2 cellular contexts compared by ENCODE assay signal in genomic region chr2:164920430-164920829, GRCh38.
TF ChIP-seq lines count a peak whose summit lies in the region.

No MANE protein-coding gene starts in this region.

TF ChIP-seq in IMR-90, 13 proteins besides CTCF, POLR2A, EP300 and RAD21:
- TF ChIP-seq MAFK (IDR thresholded peaks at IDR 0.05; ENCODE audit: low read depth, low read length) (peak; percentile 48), MAZ (IDR thresholded peaks at IDR 0.05; ENCODE audit: borderline replicate concordance, low read depth, low read length) (no peak), FOS (IDR thresholded peaks at IDR 0.05; ENCODE audit: low read depth, low read length) (peak; percentile 87), CHD1 (IDR thresholded peaks at IDR 0.05; ENCODE audit: low read depth, low read length) (no peak), SMC3 (IDR thresholded peaks at IDR 0.05; ENCODE audit: low read depth, low read length) (no peak), RFX5 (IDR thresholded peaks at IDR 0.05; ENCODE audit: low read depth, low read length) (no peak), CEBPB (IDR thresholded peaks at IDR 0.05; ENCODE audit: low read depth, low read length) (peak; percentile 99), BHLHE40 (IDR thresholded peaks at IDR 0.05; ENCODE audit: low read depth, low read length) (no peak), USF2 (IDR thresholded peaks at IDR 0.05; ENCODE audit: low read depth, low read length) (no peak), RCOR1 (IDR thresholded peaks at IDR 0.05; ENCODE audit: insufficient replicate concordance, low read length) (peak; percentile 39), NFE2L2 (IDR thresholded peaks at IDR 0.05; ENCODE audit: low read depth, low read length) (no peak), MXI1 (IDR thresholded peaks at IDR 0.05; ENCODE audit: borderline replicate concordance, low read depth, low read length) (no peak)
- TF ChIP-seq, protein P1, sequence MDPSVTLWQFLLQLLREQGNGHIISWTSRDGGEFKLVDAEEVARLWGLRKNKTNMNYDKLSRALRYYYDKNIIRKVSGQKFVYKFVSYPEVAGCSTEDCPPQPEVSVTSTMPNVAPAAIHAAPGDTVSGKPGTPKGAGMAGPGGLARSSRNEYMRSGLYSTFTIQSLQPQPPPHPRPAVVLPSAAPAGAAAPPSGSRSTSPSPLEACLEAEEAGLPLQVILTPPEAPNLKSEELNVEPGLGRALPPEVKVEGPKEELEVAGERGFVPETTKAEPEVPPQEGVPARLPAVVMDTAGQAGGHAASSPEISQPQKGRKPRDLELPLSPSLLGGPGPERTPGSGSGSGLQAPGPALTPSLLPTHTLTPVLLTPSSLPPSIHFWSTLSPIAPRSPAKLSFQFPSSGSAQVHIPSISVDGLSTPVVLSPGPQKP (IDR thresholded peaks at IDR 0.05; ENCODE audit: borderline replicate concordance, low read depth, low read length) = no peak

TF ChIP-seq in HepG2, 621 proteins besides CTCF, POLR2A, EP300 and RAD21 (continues in another document):
- TF ChIP-seq NFE2L2 (IDR thresholded peaks at IDR 0.05; ENCODE audit: low read length) (0 out of 2 replicates have a peak, but pooled peaks have one; percentile 6), LCORL (IDR thresholded peaks at IDR 0.05) (no peak), LCORL (CRISPR knock-in tag; IDR thresholded peaks at IDR 0.05) (peak; percentile 74; the same call in 1 of the 2 replicates), GATAD2A (CRISPR knock-in tag; IDR thresholded peaks at IDR 0.05) (peak; percentile 73), MAFF (IDR thresholded peaks at IDR 0.05; ENCODE audit: low read depth, low read length) (0 out of 2 replicates have a peak, but pooled peaks have one; percentile 21), ZNF205 (CRISPR knock-in tag; IDR thresholded peaks at IDR 0.05) (0 out of 2 replicates have a peak, but pooled peaks have one; percentile 21), ARID3A (IDR thresholded peaks at IDR 0.05; ENCODE audit: low read depth, low read length) (peak; percentile 14; the same call in 1 of the 2 replicates), KMT2A (CRISPR knock-in tag; IDR thresholded peaks at IDR 0.05) (peak; percentile 61; the same call in 1 of the 2 replicates), ZNF792 (CRISPR knock-in tag; IDR thresholded peaks at IDR 0.05) (peak; percentile 63), PCBP2 (optimal IDR thresholded peaks at IDR 0.05; ENCODE audit: low read depth, low read length, poor library complexity, severe bottlenecking) (no peak), ATF7 (IDR thresholded peaks at IDR 0.05) (peak; percentile 64), ATF7 (CRISPR knock-in tag; IDR thresholded peaks at IDR 0.05) (no peak), NFIC (IDR thresholded peaks at IDR 0.05; ENCODE audit: low read length) (0 out of 2 replicates have a peak, but pooled peaks have one; percentile 42), JUND (CRISPR knock-in tag; IDR thresholded peaks at IDR 0.05) (peak; percentile 70), MEF2D (CRISPR knock-in tag; IDR thresholded peaks at IDR 0.05) (no peak), FOXA3 (CRISPR knock-in tag; IDR thresholded peaks at IDR 0.05) (0 out of 2 replicates have a peak, but pooled peaks have one; percentile 25), CEBPB (IDR thresholded peaks at IDR 0.05; ENCODE audit: borderline replicate concordance, low read depth, low read length) (peak; percentile 97), TARDBP (CRISPR knock-in tag; IDR thresholded peaks at IDR 0.05) (0 out of 2 replicates have a peak, but pooled peaks have one; percentile 34), ASH2L (IDR thresholded peaks at IDR 0.05; ENCODE audit: insufficient read length, low read depth, low read length) (peak; percentile 78), NFYB (CRISPR knock-in tag; IDR thresholded peaks at IDR 0.05) (no peak), SIX1 (CRISPR knock-in tag; IDR thresholded peaks at IDR 0.05; ENCODE audit: borderline replicate concordance) (peak; percentile 91), MIXL1 (CRISPR knock-in tag; IDR thresholded peaks at IDR 0.05) (0 out of 2 replicates have a peak, but pooled peaks have one; percentile 24), ZMYM4 (CRISPR knock-in tag; IDR thresholded peaks at IDR 0.05) (peak; percentile 27; the same call in 1 of the 2 replicates), ZNF644 (CRISPR knock-in tag; IDR thresholded peaks at IDR 0.05; ENCODE audit: low read depth) (peak; percentile 83), ZNF331 (CRISPR knock-in tag; IDR thresholded peaks at IDR 0.05) (peak; percentile 57; the same call in 1 of the 2 replicates), SMC3 (IDR thresholded peaks at IDR 0.05; ENCODE audit: low read length) (peak; percentile 6; the same call in 1 of the 2 replicates), SAP130 (CRISPR knock-in tag; IDR thresholded peaks at IDR 0.05; ENCODE audit: low read depth) (peak; percentile 57; the same call in 1 of the 2 replicates), KAT8 (CRISPR knock-in tag; IDR thresholded peaks at IDR 0.05) (peak; percentile 29; the same call in 1 of the 2 replicates), REPIN1 (CRISPR knock-in tag; IDR thresholded peaks at IDR 0.05; ENCODE audit: borderline replicate concordance, low read depth) (peak; percentile 45; the same call in 1 of the 2 replicates), NCOA2 (CRISPR knock-in tag; IDR thresholded peaks at IDR 0.05) (peak; percentile 29; the same call in 1 of the 2 replicates), ZNF614 (CRISPR knock-in tag; IDR thresholded peaks at IDR 0.05; ENCODE audit: borderline replicate concordance) (peak; percentile 59; the same call in 1 of the 2 replicates), KDM5A (IDR thresholded peaks at IDR 0.05; ENCODE audit: borderline replicate concordance, low read length) (no peak), ATF2 (CRISPR knock-in tag; IDR thresholded peaks at IDR 0.05) (peak; percentile 74), ZGPAT (CRISPR knock-in tag; IDR thresholded peaks at IDR 0.05) (0 out of 2 replicates have a peak, but pooled peaks have one; percentile 28), TSC22D2 (CRISPR knock-in tag; IDR thresholded peaks at IDR 0.05; ENCODE audit: borderline replicate concordance) (no peak), KMT2B (CRISPR knock-in tag; IDR thresholded peaks at IDR 0.05) (peak; percentile 63), PHF5A (CRISPR knock-in tag; IDR thresholded peaks at IDR 0.05; ENCODE audit: low read depth, unreplicated experiment) (peak; percentile 18), BCL6 (CRISPR knock-in tag; IDR thresholded peaks at IDR 0.05) (peak; percentile 24; the same call in 1 of the 2 replicates), ZKSCAN8 (CRISPR knock-in tag; IDR thresholded peaks at IDR 0.05; ENCODE audit: borderline replicate concordance) (0 out of 2 replicates have a peak, but pooled peaks have one; percentile 42), RXRB (CRISPR knock-in tag; IDR thresholded peaks at IDR 0.05; ENCODE audit: borderline replicate concordance) (peak; percentile 50; the same call in 1 of the 2 replicates)
- TF ChIP-seq, protein P2, sequence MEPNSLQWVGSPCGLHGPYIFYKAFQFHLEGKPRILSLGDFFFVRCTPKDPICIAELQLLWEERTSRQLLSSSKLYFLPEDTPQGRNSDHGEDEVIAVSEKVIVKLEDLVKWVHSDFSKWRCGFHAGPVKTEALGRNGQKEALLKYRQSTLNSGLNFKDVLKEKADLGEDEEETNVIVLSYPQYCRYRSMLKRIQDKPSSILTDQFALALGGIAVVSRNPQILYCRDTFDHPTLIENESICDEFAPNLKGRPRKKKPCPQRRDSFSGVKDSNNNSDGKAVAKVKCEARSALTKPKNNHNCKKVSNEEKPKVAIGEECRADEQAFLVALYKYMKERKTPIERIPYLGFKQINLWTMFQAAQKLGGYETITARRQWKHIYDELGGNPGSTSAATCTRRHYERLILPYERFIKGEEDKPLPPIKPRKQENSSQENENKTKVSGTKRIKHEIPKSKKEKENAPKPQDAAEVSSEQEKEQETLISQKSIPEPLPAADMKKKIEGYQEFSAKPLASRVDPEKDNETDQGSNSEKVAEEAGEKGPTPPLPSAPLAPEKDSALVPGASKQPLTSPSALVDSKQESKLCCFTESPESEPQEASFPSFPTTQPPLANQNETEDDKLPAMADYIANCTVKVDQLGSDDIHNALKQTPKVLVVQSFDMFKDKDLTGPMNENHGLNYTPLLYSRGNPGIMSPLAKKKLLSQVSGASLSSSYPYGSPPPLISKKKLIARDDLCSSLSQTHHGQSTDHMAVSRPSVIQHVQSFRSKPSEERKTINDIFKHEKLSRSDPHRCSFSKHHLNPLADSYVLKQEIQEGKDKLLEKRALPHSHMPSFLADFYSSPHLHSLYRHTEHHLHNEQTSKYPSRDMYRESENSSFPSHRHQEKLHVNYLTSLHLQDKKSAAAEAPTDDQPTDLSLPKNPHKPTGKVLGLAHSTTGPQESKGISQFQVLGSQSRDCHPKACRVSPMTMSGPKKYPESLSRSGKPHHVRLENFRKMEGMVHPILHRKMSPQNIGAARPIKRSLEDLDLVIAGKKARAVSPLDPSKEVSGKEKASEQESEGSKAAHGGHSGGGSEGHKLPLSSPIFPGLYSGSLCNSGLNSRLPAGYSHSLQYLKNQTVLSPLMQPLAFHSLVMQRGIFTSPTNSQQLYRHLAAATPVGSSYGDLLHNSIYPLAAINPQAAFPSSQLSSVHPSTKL (CRISPR knock-in tag; IDR thresholded peaks at IDR 0.05) = peak; percentile 64; the same call in 1 of the 2 replicates
- TF ChIP-seq, protein P3, sequence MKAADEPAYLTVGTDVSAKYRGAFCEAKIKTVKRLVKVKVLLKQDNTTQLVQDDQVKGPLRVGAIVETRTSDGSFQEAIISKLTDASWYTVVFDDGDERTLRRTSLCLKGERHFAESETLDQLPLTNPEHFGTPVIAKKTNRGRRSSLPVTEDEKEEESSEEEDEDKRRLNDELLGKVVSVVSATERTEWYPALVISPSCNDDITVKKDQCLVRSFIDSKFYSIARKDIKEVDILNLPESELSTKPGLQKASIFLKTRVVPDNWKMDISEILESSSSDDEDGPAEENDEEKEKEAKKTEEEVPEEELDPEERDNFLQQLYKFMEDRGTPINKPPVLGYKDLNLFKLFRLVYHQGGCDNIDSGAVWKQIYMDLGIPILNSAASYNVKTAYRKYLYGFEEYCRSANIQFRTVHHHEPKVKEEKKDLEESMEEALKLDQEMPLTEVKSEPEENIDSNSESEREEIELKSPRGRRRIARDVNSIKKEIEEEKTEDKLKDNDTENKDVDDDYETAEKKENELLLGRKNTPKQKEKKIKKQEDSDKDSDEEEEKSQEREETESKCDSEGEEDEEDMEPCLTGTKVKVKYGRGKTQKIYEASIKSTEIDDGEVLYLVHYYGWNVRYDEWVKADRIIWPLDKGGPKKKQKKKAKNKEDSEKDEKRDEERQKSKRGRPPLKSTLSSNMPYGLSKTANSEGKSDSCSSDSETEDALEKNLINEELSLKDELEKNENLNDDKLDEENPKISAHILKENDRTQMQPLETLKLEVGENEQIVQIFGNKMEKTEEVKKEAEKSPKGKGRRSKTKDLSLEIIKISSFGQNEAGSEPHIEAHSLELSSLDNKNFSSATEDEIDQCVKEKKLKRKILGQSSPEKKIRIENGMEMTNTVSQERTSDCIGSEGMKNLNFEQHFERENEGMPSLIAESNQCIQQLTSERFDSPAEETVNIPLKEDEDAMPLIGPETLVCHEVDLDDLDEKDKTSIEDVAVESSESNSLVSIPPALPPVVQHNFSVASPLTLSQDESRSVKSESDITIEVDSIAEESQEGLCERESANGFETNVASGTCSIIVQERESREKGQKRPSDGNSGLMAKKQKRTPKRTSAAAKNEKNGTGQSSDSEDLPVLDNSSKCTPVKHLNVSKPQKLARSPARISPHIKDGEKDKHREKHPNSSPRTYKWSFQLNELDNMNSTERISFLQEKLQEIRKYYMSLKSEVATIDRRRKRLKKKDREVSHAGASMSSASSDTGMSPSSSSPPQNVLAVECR (CRISPR knock-in tag; IDR thresholded peaks at IDR 0.05; ENCODE audit: borderline replicate concordance) = no peak
- TF ChIP-seq, protein P4, sequence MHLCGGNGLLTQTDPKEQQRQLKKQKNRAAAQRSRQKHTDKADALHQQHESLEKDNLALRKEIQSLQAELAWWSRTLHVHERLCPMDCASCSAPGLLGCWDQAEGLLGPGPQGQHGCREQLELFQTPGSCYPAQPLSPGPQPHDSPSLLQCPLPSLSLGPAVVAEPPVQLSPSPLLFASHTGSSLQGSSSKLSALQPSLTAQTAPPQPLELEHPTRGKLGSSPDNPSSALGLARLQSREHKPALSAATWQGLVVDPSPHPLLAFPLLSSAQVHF (CRISPR knock-in tag; IDR thresholded peaks at IDR 0.05) = no peak
